25 cellular contexts compared by ENCODE assay signal in the genomic region with DNA sequence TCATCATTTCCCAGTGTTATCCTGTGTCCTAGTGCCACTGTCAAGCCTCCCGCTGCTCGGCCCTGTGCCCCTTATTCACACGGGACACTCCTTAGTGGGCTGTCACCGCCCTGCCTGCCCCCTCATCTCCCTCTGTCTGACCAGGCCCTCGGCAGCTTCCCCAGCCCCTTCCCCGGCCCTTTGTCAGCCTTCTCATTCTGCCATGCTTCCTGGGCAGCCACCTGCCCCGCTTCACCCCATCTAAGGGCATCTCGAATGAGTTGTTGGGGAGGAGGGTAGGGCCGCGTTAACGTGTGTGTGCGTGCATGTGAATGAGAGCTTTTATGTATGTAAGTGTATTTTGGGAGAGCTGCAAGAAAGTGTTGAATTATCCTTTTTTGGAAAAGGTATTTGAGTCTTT. TPM values are rescaled to one million over a fixed set of nuclear protein-coding genes. Genes with fewer than 3 reads are reported as not detected.
DNase-seq lines count a peak whose midpoint lies in the region; ATAC-seq and TF ChIP-seq lines count a peak whose summit lies in the region.
"Had no signal": no experiment of that assay in that cellular context is flagged by ENCODE, and none has a peak within 500 bp of the region (broad histone marks: within the 10 kb centered on the region; RNA-seq: fewer than 3 reads in every experiment).

No MANE protein-coding gene starts in this region.

- no peak overlapping the region for H3K4me3 Mint-ChIP-seq in chondrocyte (ENCODE audit: unreplicated experiment)
- H3K4me3 Mint-ChIP-seq in neural progenitor cell: no peak overlapping the region
- H3K4me3 Mint-ChIP-seq in CD14-positive monocyte: no peak overlapping the region
- H3K4me3 Mint-ChIP-seq: CD8-positive, alpha-beta T cell had no signal

- H3K36me3 ChIP-seq in neural progenitor cell: peaks cover 42% of the 10 kb centered on the region
- H3K36me3 ChIP-seq in Peyer's patch: peaks cover 0 to 90% (median 0%) of the 10 kb centered on the region in 3 donors

- peak overlapping the region; percentile 55 for H3K27ac ChIP-seq in neural progenitor cell
- H3K27ac ChIP-seq in Peyer's patch: no peak overlapping the region
- H3K27ac ChIP-seq: BLaER1 treated with 17β-estradiol and CSF1 and Interleukin-3, amounts not matched to agents 10 nM and 100 nM; GM23248; HL-60 had no signal

- H4K20me1 ChIP-seq in neural progenitor cell (ENCODE audit: low read depth): peaks cover 11% of the 10 kb centered on the region

- no peak overlapping the region for H3K9ac ChIP-seq in neural progenitor cell
- H3K9ac ChIP-seq: BLaER1 treated with 17β-estradiol and CSF1 and Interleukin-3, amounts not matched to agents 10 nM and 100 nM; GM23248 had no signal

- H3K27me3 Mint-ChIP-seq in chondrocyte (ENCODE audit: low read depth) (no peaks in the 10 kb centered on the region), neural progenitor cell (ENCODE audit: insufficient read depth, low read depth) (no peaks in the 10 kb centered on the region), CD14-positive monocyte (ENCODE audit: low read depth in 3 of 3) (peaks cover 0 to 2% (median 0%) of the 10 kb centered on the region in 3 donors)

- H3K4me1 Mint-ChIP-seq in chondrocyte (ENCODE audit: low read depth) (no peaks in the 10 kb centered on the region), neural progenitor cell (no peaks in the 10 kb centered on the region), CD14-positive monocyte (no peaks in the 10 kb centered on the region)

- H3K36me3 Mint-ChIP-seq in activated naive CD4-positive, alpha-beta T cell treated with anti-CD3 and anti-CD28 coated beads, Interleukin-2, amount 50 U/mL, for 72 hours: peaks cover 9 to 41% of the 10 kb centered on the region in 2 donors
- H3K36me3 Mint-ChIP-seq in chondrocyte (ENCODE audit: low read depth) (peaks cover 40% of the 10 kb centered on the region), neural progenitor cell (peaks cover 51% of the 10 kb centered on the region), CD14-positive monocyte (peaks cover 66 to 95% of the 10 kb centered on the region in 2 donors)

- H3K9me3 Mint-ChIP-seq in activated naive CD4-positive, alpha-beta T cell treated with anti-CD3 and anti-CD28 coated beads, Interleukin-2, amount 50 U/mL, for 72 hours: peaks cover 0 to 3% of the 10 kb centered on the region in 2 donors
- H3K9me3 Mint-ChIP-seq in chondrocyte (ENCODE audit: low read depth) (peaks cover 1% of the 10 kb centered on the region), neural progenitor cell (peaks cover 4% of the 10 kb centered on the region), CD14-positive monocyte (peaks cover 0 to 2% (median 0%) of the 10 kb centered on the region in 7 donors)
- H3K9me3 Mint-ChIP-seq: CD8-positive, alpha-beta T cell had no signal

- intact Hi-C loops in CD14-positive monocyte (cut with micrococcal nuclease): no loop called here

- no peak for ATAC-seq in activated naive CD4-positive, alpha-beta T cell treated with anti-CD3 and anti-CD28 coated beads, Interleukin-2, amount 50 U/mL, for 72 hours
- ATAC-seq: CD8-positive, alpha-beta T cell; Panc1; Right ventricle myocardium inferior had no signal

- H3K79me2 ChIP-seq in neural progenitor cell (ENCODE audit: low read depth): peaks cover 52% of the 10 kb centered on the region

- TF ChIP-seq CTCF in chondrocyte (IDR thresholded peaks at IDR 0.05) (no peak), neural progenitor cell (IDR thresholded peaks at IDR 0.05) (no peak), Peyer's patch (IDR thresholded peaks at IDR 0.05) (no peak), CD14-positive monocyte (IDR thresholded peaks at IDR 0.05) (no peak)

- H3F3A ChIP-seq in neural progenitor cell (ENCODE audit: low read depth): peaks cover 53% of the 10 kb centered on the region

- H3K27me3 ChIP-seq in neural progenitor cell: no peaks in the 10 kb centered on the region
- no peaks in the 10 kb centered on the region for H3K27me3 ChIP-seq in Peyer's patch
- H3K27me3 ChIP-seq: BLaER1 treated with 17β-estradiol and CSF1 and Interleukin-3, amounts not matched to agents 10 nM and 100 nM had no signal

- H2AFZ ChIP-seq in neural progenitor cell (replicated peaks): no peak overlapping the region
- H2AFZ ChIP-seq: GM23248 had no signal

- DNase-seq in activated naive CD4-positive, alpha-beta T cell treated with anti-CD3 and anti-CD28 coated beads, Interleukin-2, amount 50 U/mL, for 72 hours (ENCODE audit: low spot score in 2 of 2): no peak
- DNase-seq in activated naive CD4-positive, alpha-beta T cell treated with anti-CD3 and anti-CD28 coated beads, Interleukin-2, amount 50 U/mL, for 16 hours: no peak
- peak; percentile 49 for DNase-seq in chondrocyte (ENCODE audit: low spot score)
- no peak for DNase-seq in neural progenitor cell (ENCODE audit: low spot score)
- no peak for DNase-seq in NCI-H1105 (lab: John Stamatoyannopoulos, UW)
- DNase-seq in Peyer's patch: no peak
- DNase-seq in CD14-positive monocyte (ENCODE audit: low spot score): no peak
- DNase-seq: 8988T; Calu3; CD8-positive, alpha-beta T cell; DMS153; GM23248; HCEC 1CT; KG1; NCI-H1092 treated with DMSO at 0.1 percent for 48 hours; NCI-H146; NCI-H2029 treated with DMSO at 0.1 percent for 48 hours; NCI-H226; NCI-H510A treated with DMSO at 0.1 percent for 48 hours; NCI-H774; NK-92 treated with Interleukin-12 subunit alpha and Interleukin-12 subunit beta, amount 100 ng/mL, for 24 hours had no signal

- H3K4me2 ChIP-seq in neural progenitor cell: no peak overlapping the region
- H3K4me2 ChIP-seq: BLaER1 treated with 17β-estradiol and CSF1 and Interleukin-3, amounts not matched to agents 10 nM and 100 nM had no signal

- peak overlapping the region; percentile 18 to 29 for H3K27ac Mint-ChIP-seq in activated naive CD4-positive, alpha-beta T cell treated with anti-CD3 and anti-CD28 coated beads, Interleukin-2, amount 50 U/mL, for 72 hours
- H3K27ac Mint-ChIP-seq in chondrocyte (ENCODE audit: unreplicated experiment) (peak overlapping the region; percentile 12), neural progenitor cell (no peak overlapping the region), CD14-positive monocyte (peak overlapping the region in 1 of 7 donors; percentile 3)

- H3K4me3 ChIP-seq in neural progenitor cell: no peak overlapping the region
- no peak overlapping the region for H3K4me3 ChIP-seq in Peyer's patch
- H3K4me3 ChIP-seq: BLaER1 treated with 17β-estradiol and CSF1 and Interleukin-3, amounts not matched to agents 10 nM and 100 nM; GM23248 had no signal

- no peak for TF ChIP-seq POLR2A in Peyer's patch (IDR thresholded peaks at IDR 0.05)

- H3K4me1 ChIP-seq in neural progenitor cell (no peaks in the 10 kb centered on the region), Peyer's patch (no peaks in the 10 kb centered on the region)
- H3K4me1 ChIP-seq: BLaER1 treated with 17β-estradiol and CSF1 and Interleukin-3, amounts not matched to agents 10 nM and 100 nM had no signal

- H3K9me3 ChIP-seq in neural progenitor cell (ENCODE audit: low read depth) (no peaks in the 10 kb centered on the region), Peyer's patch (no peaks in the 10 kb centered on the region)

RNA-seq across cellular contexts. Expression of gene GTF2I, which starts 49.7 kb away (rescaled TPM):
- total RNA-seq in activated naive CD4-positive, alpha-beta T cell treated with anti-CD3 and anti-CD28 coated beads, Interleukin-2, amount 50 U/mL, for 72 hours: 100 to 1,000 TPM; 127 to 178 TPM
- total RNA-seq in chondrocyte: 157 to 234 TPM (median 160 TPM) in 3 replicates
- total RNA-seq in neural progenitor cell (ENCODE audit: low replicate concordance): 256 and 310 TPM in 2 replicates
- 100 to 1,000 TPM; 168 to 347 (median 193) TPM for total RNA-seq in Peyer's patch
- polyA plus RNA-seq in CD14-positive monocyte: 10 to 100 TPM; 20.9 to 28.2 TPM
